In genomic region chr6:97440590-97441176, GRCh38 we compare ENCODE assay signal across 8 cellular contexts.
A peak's percentile ranks its signal among the peaks of the same experiment; 100 is the strongest.
DNase-seq lines count a peak whose midpoint lies in the region; ATAC-seq, FAIRE-seq and TF ChIP-seq lines count a peak whose summit lies in the region.

No MANE protein-coding gene starts in this region.

- H3K79me2 ChIP-seq in endothelial cell of umbilical vein (ENCODE audit: control insufficient read depth, insufficient read depth, low read length), result no peaks in the 10 kb centered on the region

- peak; percentile 48 for FAIRE-seq in endothelial cell of umbilical vein (lab: Jason Lieb, UNC)

- no peaks in the 10 kb centered on the region for H3K9me1 ChIP-seq in endothelial cell of umbilical vein (replicated peaks; ENCODE audit: control insufficient read depth, extremely low read depth, insufficient read depth, low read length)

- no peaks in the 10 kb centered on the region for H3K4me1 ChIP-seq in endothelial cell of umbilical vein (ENCODE audit: control insufficient read depth, extremely low read depth, insufficient read depth, low read length)

- ATAC-seq in HG02884 (IDR thresholded peaks at IDR 0.05; ENCODE audit: unreplicated experiment), result peak; percentile 46

- TF ChIP-seq CTCF in endothelial cell of umbilical vein (IDR thresholded peaks at IDR 0.05; ENCODE audit: extremely low read depth in 1 of 2, insufficient read depth in 1 of 2, low read depth in 1 of 2, low read length in 2 of 2), result peak in 1 of 2 donors; percentile 34

- POLR2A ChIA-PET in endothelial cell of umbilical vein (lab: Charles Lee), result no interaction called here

- H3K9me3 ChIP-seq in endothelial cell of umbilical vein (replicated peaks; ENCODE audit: control insufficient read depth, insufficient read depth, low read length), result no peaks in the 10 kb centered on the region

- DNase-seq in DMS153 (lab: John Stamatoyannopoulos, UW) (peak; percentile 61), NCI-H69 (lab: John Stamatoyannopoulos, UW) (peak; percentile 89), endothelial cell of umbilical vein (ENCODE audit: low read depth, low spot score) (peak; percentile 10), pons (ENCODE audit: low spot score) (peak; percentile 95), 8988T (no peak), activated gamma-delta T cell (lab: John Stamatoyannopoulos, UW) (no peak), cerebellar nuclear complex (lab: John Stamatoyannopoulos, UW) (no peak)

- no peak overlapping the region for H2AFZ ChIP-seq in endothelial cell of umbilical vein (ENCODE audit: low read depth, low read length)

- peaks cover 4 to 15% of the 10 kb centered on the region in 2 experiments for H3K27me3 ChIP-seq in endothelial cell of umbilical vein (ENCODE audit: control insufficient read depth in 2 of 2, insufficient read depth in 2 of 2, low read length in 2 of 2)

- H4K20me1 ChIP-seq in endothelial cell of umbilical vein (replicated peaks; ENCODE audit: control insufficient read depth, extremely low read depth, insufficient read depth, low read length), result no peaks in the 10 kb centered on the region

- intact Hi-C loops in endothelial cell of umbilical vein (cut with micrococcal nuclease), result loop anchor here (1.0 kb wide), 1 partner anchor 1406 kb away; no protein-coding TSS in a partner anchor

- no peaks in the 10 kb centered on the region for H3K36me3 ChIP-seq in endothelial cell of umbilical vein (ENCODE audit: control insufficient read depth in 2 of 2, extremely low read depth in 1 of 2, insufficient read depth in 2 of 2, low read length in 2 of 2)

- TF ChIP-seq POLR2A in endothelial cell of umbilical vein (IDR thresholded peaks at IDR 0.05; ENCODE audit: low read depth, low read length), result no peak

- dilution Hi-C loops in endothelial cell of umbilical vein (cut with MboI; ENCODE audit: extremely low pct_ligation_motif_present, low sequenced_read_pairs), result no loop called here

- BruUV-seq in endothelial cell of umbilical vein (replicated peaks; lab: Mats Ljungman, UMichigan), result no TSS peak

- no peak overlapping the region for H3K27ac ChIP-seq in endothelial cell of umbilical vein (ENCODE audit: insufficient read depth, low read depth, low read length)

- CTCF ChIA-PET in endothelial cell of umbilical vein (lab: Charles Lee), result interaction anchor here (1.0 to 4.2 kb wide), 11 partner anchors 9 to 1801 kb away, joined by 3 to 56 read pairs (median 5); no protein-coding TSS in a partner anchor

- H3K4me3 ChIP-seq in endothelial cell of umbilical vein (replicated peaks in 1 of 3; ENCODE audit: insufficient read depth in 1 of 3, low read depth in 1 of 3, low read length in 3 of 3), result no peak overlapping the region

- H3K4me2 ChIP-seq in endothelial cell of umbilical vein (ENCODE audit: insufficient read depth, low read length), result no peak overlapping the region

- no peak overlapping the region for H3K9ac ChIP-seq in endothelial cell of umbilical vein (replicated peaks; ENCODE audit: extremely low read depth, insufficient read depth, low read length)

TF ChIP-seq in endothelial cell of umbilical vein, 7 proteins besides CTCF, POLR2A, EP300 and RAD21:
- TF ChIP-seq EZH2 (IDR thresholded peaks at IDR 0.05; ENCODE audit: borderline replicate concordance, low read depth, low read length, severe bottlenecking) (no peak), MYC (IDR thresholded peaks at IDR 0.05; ENCODE audit: low read depth, low read length) (no peak), JUN (IDR thresholded peaks at IDR 0.05; ENCODE audit: borderline replicate concordance, insufficient read depth, insufficient read length, low read depth) (no peak), FOS (IDR thresholded peaks at IDR 0.05; ENCODE audit: borderline replicate concordance, insufficient read depth, low read length) (no peak), GATA2 (IDR thresholded peaks at IDR 0.05; ENCODE audit: insufficient read depth, insufficient read length, low read depth, low read length) (no peak), POLR2AphosphoS5 (IDR thresholded peaks at IDR 0.05; ENCODE audit: insufficient read depth, low read depth, low read length) (no peak)
- TF ChIP-seq, protein P1, sequence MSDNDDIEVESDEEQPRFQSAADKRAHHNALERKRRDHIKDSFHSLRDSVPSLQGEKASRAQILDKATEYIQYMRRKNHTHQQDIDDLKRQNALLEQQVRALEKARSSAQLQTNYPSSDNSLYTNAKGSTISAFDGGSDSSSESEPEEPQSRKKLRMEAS (IDR thresholded peaks at IDR 0.05; ENCODE audit: insufficient read depth, insufficient read length), result no peak
TF ChIP-seq in endothelial cell of umbilical vein: peak in this region for 0.

Comparison
In these comparisons a context has a peak if more than half of its experiments do, and no peak if none do; other contexts are left out.
1. DNase-seq: peak in DMS153 (single experiment), NCI-H69 (single experiment), endothelial cell of umbilical vein (single experiment) and pons (single experiment); none in 8988T (single experiment), activated gamma-delta T cell (single experiment) and cerebellar nuclear complex (0 of 2).